In genomic region chr20:51434556-51435256, GRCh38 we compare ENCODE assay signal across 11 cellular contexts.
DNase-seq lines count a peak whose midpoint lies in the region; ATAC-seq and TF ChIP-seq lines count a peak whose summit lies in the region.
"Had no signal": no experiment of that assay in that cellular context is flagged by ENCODE, and none has a peak within 500 bp of the region (broad histone marks: within the 10 kb centered on the region; RNA-seq: fewer than 3 reads in every experiment).

No MANE protein-coding gene starts in this region.

- no peaks in the 10 kb centered on the region for H3K4me1 ChIP-seq in suprapubic skin

- H3K36me3 ChIP-seq in suprapubic skin, result peaks cover 18% of the 10 kb centered on the region

- H3K9me3 Mint-ChIP-seq in activated T-helper 17 cell treated with anti-CD3 and anti-CD28 coated beads, Interleukin-2, amount 50 U/mL, for 72 hours, result peaks cover 3% of the 10 kb centered on the region
- H3K9me3 Mint-ChIP-seq: neural crest cell had no signal

- no peak overlapping the region for H3K4me3 Mint-ChIP-seq in activated T-helper 17 cell treated with anti-CD3 and anti-CD28 coated beads, Interleukin-2, amount 50 U/mL, for 72 hours
- H3K4me3 Mint-ChIP-seq: neural crest cell had no signal

- 97% methylated on average over 6 of the region's 6 CpGs for WGBS in suprapubic skin

- DNase-seq in AG08396 (ENCODE audit: low spot score) (peak; percentile 68), HPDE6-E6E7 (ENCODE audit: extremely low spot score) (peak; percentile 64), glomerular visceral epithelial cell (ENCODE audit: extremely low spot score) (peak; percentile 32), NCI-H2081 treated with DMSO at 0.1 percent for 48 hours (lab: John Stamatoyannopoulos, UW) (no peak), suprapubic skin (ENCODE audit: low spot score in 2 of 2) (no peak)
- DNase-seq: DMS53, Kasumi-1 had no signal

- no peak for TF ChIP-seq POLR2A in suprapubic skin (IDR thresholded peaks at IDR 0.05)

- H3K4me3 ChIP-seq in suprapubic skin, result no peak overlapping the region

- H3K27me3 ChIP-seq in suprapubic skin, result no peaks in the 10 kb centered on the region

- no peaks in the 10 kb centered on the region for H3K27me3 Mint-ChIP-seq in activated T-helper 17 cell treated with anti-CD3 and anti-CD28 coated beads, Interleukin-2, amount 50 U/mL, for 72 hours

- H3K9me3 ChIP-seq in suprapubic skin, result no peaks in the 10 kb centered on the region

- peaks cover 90% of the 10 kb centered on the region for H3K36me3 Mint-ChIP-seq in activated T-helper 17 cell treated with anti-CD3 and anti-CD28 coated beads, Interleukin-2, amount 50 U/mL, for 72 hours (ENCODE audit: low read depth)

- TF ChIP-seq EP300 in suprapubic skin (IDR thresholded peaks at IDR 0.05), result no peak

- no peak overlapping the region for H3K27ac ChIP-seq in suprapubic skin

- TF ChIP-seq CTCF in suprapubic skin (IDR thresholded peaks at IDR 0.05), result no peak

- H3K27ac Mint-ChIP-seq in activated T-helper 17 cell treated with anti-CD3 and anti-CD28 coated beads, Interleukin-2, amount 50 U/mL, for 72 hours, result no peak overlapping the region

- ATAC-seq in activated T-helper 17 cell treated with anti-CD3 and anti-CD28 coated beads, Interleukin-2, amount 50 U/mL, for 72 hours (replicated peaks), result peak; percentile 40
- ATAC-seq in GM19395 (IDR thresholded peaks at IDR 0.05; ENCODE audit: unreplicated experiment), result no peak
- ATAC-seq in GM18511 (IDR thresholded peaks at IDR 0.05; ENCODE audit: unreplicated experiment), result no peak

- H3K4me1 Mint-ChIP-seq in activated T-helper 17 cell treated with anti-CD3 and anti-CD28 coated beads, Interleukin-2, amount 50 U/mL, for 72 hours, result peaks cover 49% of the 10 kb centered on the region

Comparison
In these comparisons a context has a peak if more than half of its experiments do, and no peak if none do; other contexts are left out.
1. DNase-seq: peak in AG08396 (single experiment), HPDE6-E6E7 (single experiment) and glomerular visceral epithelial cell (single experiment); none in NCI-H2081 treated with DMSO at 0.1 percent for 48 hours (single experiment) and suprapubic skin (0 of 2).